Comparison of ENCODE assay signal across 8 cellular contexts in the genomic region with DNA sequence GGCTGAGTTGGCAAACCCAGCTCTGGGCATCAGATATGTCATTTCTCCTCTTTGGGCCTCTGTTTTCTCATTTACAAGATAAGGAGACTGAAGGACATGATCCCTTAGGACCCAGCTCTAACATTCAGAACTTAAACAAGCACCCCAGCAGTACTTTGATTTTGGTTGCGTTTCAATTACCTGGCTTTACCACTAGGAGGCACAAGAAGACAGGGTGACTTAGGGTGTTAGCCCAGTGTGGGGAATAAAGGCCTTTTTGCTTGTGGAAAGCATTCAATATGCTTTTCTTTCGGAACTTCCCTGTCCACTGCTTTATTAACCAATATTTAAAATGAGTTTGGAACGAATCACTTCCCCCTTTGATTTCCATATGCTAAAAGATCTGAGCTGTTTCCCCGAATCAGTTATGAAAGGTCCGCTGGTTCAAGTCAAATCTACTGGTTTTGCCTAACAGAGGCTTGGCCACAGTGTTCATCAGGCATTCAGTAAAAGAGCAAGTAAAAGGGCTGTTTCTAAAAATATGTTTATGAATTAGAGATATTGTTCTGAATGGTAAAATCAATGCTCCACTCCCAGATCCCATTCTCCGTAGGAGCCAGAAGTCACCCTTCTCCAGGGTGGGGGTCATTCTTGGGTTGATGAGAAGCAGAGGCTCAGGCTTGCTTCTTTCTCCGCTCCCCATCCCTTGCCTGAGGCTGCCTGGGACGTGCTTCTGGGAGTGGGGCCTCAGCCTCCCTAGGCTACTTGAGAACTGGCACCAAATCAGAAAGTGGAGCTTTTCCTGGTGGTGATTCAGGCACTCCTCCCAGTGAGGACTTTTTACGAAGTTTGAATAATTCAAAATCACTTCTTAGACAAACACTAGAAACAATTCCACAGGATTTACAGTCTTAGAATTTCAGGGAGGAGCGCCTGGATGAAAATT.
DNase-seq lines count a peak whose midpoint lies in the region; ATAC-seq and TF ChIP-seq lines count a peak whose summit lies in the region.

No MANE protein-coding gene starts in this region.

- no peak for TF ChIP-seq EP300 in SK-N-SH (IDR thresholded peaks at IDR 0.05; ENCODE audit: borderline replicate concordance in 1 of 2, low read depth in 1 of 2, low read length in 1 of 2)

- DNase-seq in MG63 (peak; percentile 37), SK-N-SH (peak; percentile 72), breast epithelium (ENCODE audit: low spot score in 2 of 2) (peak in 1 of 2 donors; percentile 47), inferior parietal cortex (ENCODE audit: extremely low spot score) (peak; percentile 90), skeletal muscle cell (ENCODE audit: low read depth) (peak; percentile 74)
- no peak for DNase-seq in effector CD8-positive, alpha-beta T cell (lab: John Stamatoyannopoulos, UW)

- H3K9ac ChIP-seq in SK-N-SH: peak overlapping the region; percentile 61; the same call in 1 of the 2 replicates

- POLR2A ChIA-PET in SK-N-SH (lab: Yijun Ruan, JAX): interaction anchor here (1.5 kb wide), 1 partner anchor 106 kb away, joined by 4 read pairs; a partner anchor contains a TSS

- H2AFZ ChIP-seq in SK-N-SH (ENCODE audit: low read depth): no peak overlapping the region

- no peaks in the 10 kb centered on the region for H3K9me3 ChIP-seq in MG63
- no peaks in the 10 kb centered on the region for H3K9me3 ChIP-seq in SK-N-SH
- no peaks in the 10 kb centered on the region for H3K9me3 ChIP-seq in breast epithelium

- H3K27me3 ChIP-seq in MG63: no peaks in the 10 kb centered on the region
- no peaks in the 10 kb centered on the region for H3K27me3 ChIP-seq in SK-N-SH (ENCODE audit: insufficient read depth)
- no peaks in the 10 kb centered on the region for H3K27me3 ChIP-seq in breast epithelium

- 38% methylated on average over 9 of the region's 10 CpGs for WGBS in SK-N-SH (ENCODE audit: low lambda C conversion rate)

- H4K20me1 ChIP-seq in SK-N-SH (ENCODE audit: insufficient read depth): no peaks in the 10 kb centered on the region

- peak; percentile 98 for TF ChIP-seq RAD21 in SK-N-SH (IDR thresholded peaks at IDR 0.05; ENCODE audit: low read length)

- H3K4me3 ChIP-seq in MG63 (no peak overlapping the region), SK-N-SH (ENCODE audit: low read depth in 2 of 2, low read length in 1 of 2) (no peak overlapping the region; a peak in 1 of 4 replicates), breast epithelium (no peak overlapping the region), skeletal muscle cell (ENCODE audit: low read depth, low read length) (no peak overlapping the region)

- H3K4me2 ChIP-seq in SK-N-SH: peak overlapping the region; percentile 56; the same call in 1 of the 2 replicates

- intact Hi-C loops in breast epithelium (cut with DNase I; ENCODE audit: low total_unique reads): loop anchor here (2.0 kb wide), 1 partner anchor 106 kb away; a partner anchor contains a TSS

- H3K27ac ChIP-seq in C4-2B (no peak overlapping the region), SK-N-SH (ENCODE audit: low read depth in 2 of 2, low read length in 1 of 2) (peak overlapping the region; percentile 55 to 89), breast epithelium (peak overlapping the region; percentile 74 to 86)

- peak; percentile 96 for TF ChIP-seq CTCF in C4-2B (conservative IDR thresholded peaks at IDR 0.05)
- TF ChIP-seq CTCF in SK-N-SH (IDR thresholded peaks at IDR 0.05): peak; percentile 95
- TF ChIP-seq CTCF in breast epithelium (IDR thresholded peaks at IDR 0.05): peak; percentile 96 to 99 (median 98)

- peak; percentile 67 for ATAC-seq in GM19023 (IDR thresholded peaks at IDR 0.05; ENCODE audit: unreplicated experiment)

- H3K36me3 ChIP-seq in MG63 (peaks cover 94% of the 10 kb centered on the region), SK-N-SH (replicated peaks in 1 of 2; ENCODE audit: control insufficient read depth in 1 of 2, insufficient read depth in 2 of 2, low read length in 1 of 2) (peaks cover 37 to 72% of the 10 kb centered on the region in 2 experiments), breast epithelium (peaks cover under 1% of the 10 kb centered on the region)

- H3F3A ChIP-seq in SK-N-SH (replicated peaks; ENCODE audit: insufficient read depth): peaks cover 44% of the 10 kb centered on the region

- CTCF ChIA-PET in SK-N-SH (lab: Yijun Ruan, JAX): interaction anchor here (0.6 to 14.1 kb wide), 49 partner anchors 10 to 556 kb away, joined by 3 to 515 read pairs (median 5); a partner anchor contains a TSS

- peaks cover 20% of the 10 kb centered on the region; the same call in 1 of the 2 replicates for H3K79me2 ChIP-seq in SK-N-SH (ENCODE audit: insufficient read depth)

- no peak for TF ChIP-seq POLR2A in breast epithelium (IDR thresholded peaks at IDR 0.05)

- H3K9me2 ChIP-seq in SK-N-SH: no peaks in the 10 kb centered on the region

- H3K4me1 ChIP-seq in SK-N-SH (ENCODE audit: control insufficient read depth in 1 of 2, insufficient read depth in 2 of 2, low read depth in 1 of 2, low read length in 1 of 2) (peaks cover 3 to 42% of the 10 kb centered on the region in 2 experiments), breast epithelium (no peaks in the 10 kb centered on the region)

TF ChIP-seq in SK-N-SH, 30 proteins besides CTCF, POLR2A, EP300 and RAD21:
- peak; percentile 29; the same call in 1 of the 2 replicates for TF ChIP-seq POLR2AphosphoS5 (IDR thresholded peaks at IDR 0.05; ENCODE audit: low read depth, low read length)
- no peak for TF ChIP-seq YY1 (IDR thresholded peaks at IDR 0.05; ENCODE audit: low read depth)
- TF ChIP-seq FOSL2 (IDR thresholded peaks at IDR 0.05; ENCODE audit: borderline replicate concordance, low read depth): no peak
- no peak for TF ChIP-seq NRF1 (IDR thresholded peaks at IDR 0.05; ENCODE audit: low read depth, low read length)
- no peak for TF ChIP-seq RCOR1 (IDR thresholded peaks at IDR 0.05; ENCODE audit: low read length)
- TF ChIP-seq JUND (IDR thresholded peaks at IDR 0.05): no peak
- TF ChIP-seq SMC3 (IDR thresholded peaks at IDR 0.05; ENCODE audit: low read depth, low read length): peak; percentile 98
